Comparison of ENCODE assay signal across 1 cellular context in the genomic region with DNA sequence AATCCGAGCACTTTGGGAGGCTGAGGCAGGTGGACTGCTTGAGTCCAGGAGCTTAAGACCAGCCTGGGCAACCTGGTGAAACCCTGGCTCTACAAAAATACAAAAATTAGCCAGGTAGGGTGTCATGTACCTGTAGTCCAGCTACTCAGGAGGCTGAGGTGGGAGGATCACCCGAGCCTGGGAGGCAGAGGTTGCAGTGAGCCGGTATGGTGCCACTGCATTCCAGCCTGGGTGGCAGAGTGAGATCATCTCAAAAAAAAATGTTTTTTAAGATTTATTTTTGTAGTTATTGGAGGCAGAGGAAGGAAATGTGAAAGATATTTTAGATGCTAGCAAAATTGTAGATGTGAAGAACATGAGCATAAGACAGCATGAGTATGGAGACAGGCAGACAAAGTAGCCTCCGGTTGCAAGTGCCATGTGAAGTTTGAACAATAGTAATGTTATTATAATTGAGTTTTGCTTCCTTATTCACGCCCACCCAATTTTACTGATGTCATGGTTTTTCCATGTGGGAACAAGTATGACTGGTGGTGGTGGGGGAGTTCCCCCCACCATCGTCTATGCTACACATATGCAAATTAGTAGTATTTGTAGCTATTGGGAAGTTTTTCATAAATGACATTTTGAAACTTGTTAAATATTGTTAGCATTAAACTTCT.
TF ChIP-seq lines count a peak whose summit lies in the region.

No MANE protein-coding gene starts in this region.

TF ChIP-seq in HepG2, 621 proteins besides CTCF, POLR2A, EP300 and RAD21:
- TF ChIP-seq ZNF75D (CRISPR knock-in tag; IDR thresholded peaks at IDR 0.05; ENCODE audit: borderline replicate concordance), result no peak
- TF ChIP-seq ATF7-NPFF (CRISPR knock-in tag; IDR thresholded peaks at IDR 0.05; ENCODE audit: low read depth), result no peak
- TF ChIP-seq ZMYM2 (CRISPR knock-in tag; IDR thresholded peaks at IDR 0.05), result no peak
- no peak for TF ChIP-seq ZNF615 (CRISPR knock-in tag; IDR thresholded peaks at IDR 0.05; ENCODE audit: borderline replicate concordance)
- TF ChIP-seq ZSCAN12 (CRISPR knock-in tag; IDR thresholded peaks at IDR 0.05), result no peak
